ENCODE assay signal across 1 cellular context in the genomic region with DNA sequence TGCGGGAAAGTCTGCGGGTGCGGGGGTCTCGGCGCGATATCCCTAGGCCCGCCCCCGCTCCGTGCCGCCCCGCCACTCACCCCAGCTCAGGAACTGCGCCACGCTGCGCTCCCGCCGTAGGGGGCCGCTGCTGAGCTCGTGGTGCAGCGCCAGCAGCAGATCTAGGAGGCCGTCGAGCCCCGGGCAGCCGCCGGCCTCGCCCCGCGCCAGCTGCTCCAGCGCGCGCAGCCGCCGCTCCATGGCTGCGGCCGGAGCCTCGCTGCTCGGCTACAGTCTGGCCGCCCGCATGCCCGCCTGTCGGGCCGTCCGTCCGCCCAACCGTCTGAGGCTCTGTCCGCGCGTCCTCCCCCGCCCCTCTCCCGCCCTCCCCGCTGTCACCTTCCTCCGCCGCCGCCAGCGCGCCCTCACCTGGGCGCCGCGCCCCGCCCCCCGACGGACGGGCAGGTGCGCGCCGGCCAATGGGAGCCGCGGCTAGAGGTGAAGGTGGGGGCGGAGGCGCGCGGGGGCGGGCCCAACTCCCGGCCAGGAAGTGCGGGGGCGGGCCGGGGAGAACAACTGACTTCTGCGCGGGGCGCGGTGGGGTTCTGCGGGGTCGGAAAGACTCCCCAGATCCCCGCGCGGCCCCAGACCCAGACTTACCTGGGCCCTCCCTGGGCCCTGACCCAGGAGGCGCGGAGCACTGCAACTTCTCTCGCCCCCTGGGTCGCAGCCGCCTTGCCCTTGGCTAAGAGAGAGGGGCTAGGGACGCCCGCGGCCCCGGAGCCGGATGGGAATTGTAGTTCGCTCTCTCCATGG.
TF ChIP-seq lines count a peak whose summit lies in the region.

A gene with protein sequence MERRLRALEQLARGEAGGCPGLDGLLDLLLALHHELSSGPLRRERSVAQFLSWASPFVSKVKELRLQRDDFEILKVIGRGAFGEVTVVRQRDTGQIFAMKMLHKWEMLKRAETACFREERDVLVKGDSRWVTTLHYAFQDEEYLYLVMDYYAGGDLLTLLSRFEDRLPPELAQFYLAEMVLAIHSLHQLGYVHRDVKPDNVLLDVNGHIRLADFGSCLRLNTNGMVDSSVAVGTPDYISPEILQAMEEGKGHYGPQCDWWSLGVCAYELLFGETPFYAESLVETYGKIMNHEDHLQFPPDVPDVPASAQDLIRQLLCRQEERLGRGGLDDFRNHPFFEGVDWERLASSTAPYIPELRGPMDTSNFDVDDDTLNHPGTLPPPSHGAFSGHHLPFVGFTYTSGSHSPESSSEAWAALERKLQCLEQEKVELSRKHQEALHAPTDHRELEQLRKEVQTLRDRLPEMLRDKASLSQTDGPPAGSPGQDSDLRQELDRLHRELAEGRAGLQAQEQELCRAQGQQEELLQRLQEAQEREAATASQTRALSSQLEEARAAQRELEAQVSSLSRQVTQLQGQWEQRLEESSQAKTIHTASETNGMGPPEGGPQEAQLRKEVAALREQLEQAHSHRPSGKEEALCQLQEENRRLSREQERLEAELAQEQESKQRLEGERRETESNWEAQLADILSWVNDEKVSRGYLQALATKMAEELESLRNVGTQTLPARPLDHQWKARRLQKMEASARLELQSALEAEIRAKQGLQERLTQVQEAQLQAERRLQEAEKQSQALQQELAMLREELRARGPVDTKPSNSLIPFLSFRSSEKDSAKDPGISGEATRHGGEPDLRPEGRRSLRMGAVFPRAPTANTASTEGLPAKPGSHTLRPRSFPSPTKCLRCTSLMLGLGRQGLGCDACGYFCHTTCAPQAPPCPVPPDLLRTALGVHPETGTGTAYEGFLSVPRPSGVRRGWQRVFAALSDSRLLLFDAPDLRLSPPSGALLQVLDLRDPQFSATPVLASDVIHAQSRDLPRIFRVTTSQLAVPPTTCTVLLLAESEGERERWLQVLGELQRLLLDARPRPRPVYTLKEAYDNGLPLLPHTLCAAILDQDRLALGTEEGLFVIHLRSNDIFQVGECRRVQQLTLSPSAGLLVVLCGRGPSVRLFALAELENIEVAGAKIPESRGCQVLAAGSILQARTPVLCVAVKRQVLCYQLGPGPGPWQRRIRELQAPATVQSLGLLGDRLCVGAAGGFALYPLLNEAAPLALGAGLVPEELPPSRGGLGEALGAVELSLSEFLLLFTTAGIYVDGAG (N-terminal part only) (minus strand): TSS at position 324 of the 795 bp plus-strand sequence. CDS start 84 bp downstream, at position 240.

TF ChIP-seq in K562, 482 proteins besides CTCF, POLR2A, EP300 and RAD21 (continued from another document and continues in another):
- no peak for TF ChIP-seq TAF9B (IDR thresholded peaks at IDR 0.05; ENCODE audit: partially characterized antibody)
- TF ChIP-seq, protein P1, sequence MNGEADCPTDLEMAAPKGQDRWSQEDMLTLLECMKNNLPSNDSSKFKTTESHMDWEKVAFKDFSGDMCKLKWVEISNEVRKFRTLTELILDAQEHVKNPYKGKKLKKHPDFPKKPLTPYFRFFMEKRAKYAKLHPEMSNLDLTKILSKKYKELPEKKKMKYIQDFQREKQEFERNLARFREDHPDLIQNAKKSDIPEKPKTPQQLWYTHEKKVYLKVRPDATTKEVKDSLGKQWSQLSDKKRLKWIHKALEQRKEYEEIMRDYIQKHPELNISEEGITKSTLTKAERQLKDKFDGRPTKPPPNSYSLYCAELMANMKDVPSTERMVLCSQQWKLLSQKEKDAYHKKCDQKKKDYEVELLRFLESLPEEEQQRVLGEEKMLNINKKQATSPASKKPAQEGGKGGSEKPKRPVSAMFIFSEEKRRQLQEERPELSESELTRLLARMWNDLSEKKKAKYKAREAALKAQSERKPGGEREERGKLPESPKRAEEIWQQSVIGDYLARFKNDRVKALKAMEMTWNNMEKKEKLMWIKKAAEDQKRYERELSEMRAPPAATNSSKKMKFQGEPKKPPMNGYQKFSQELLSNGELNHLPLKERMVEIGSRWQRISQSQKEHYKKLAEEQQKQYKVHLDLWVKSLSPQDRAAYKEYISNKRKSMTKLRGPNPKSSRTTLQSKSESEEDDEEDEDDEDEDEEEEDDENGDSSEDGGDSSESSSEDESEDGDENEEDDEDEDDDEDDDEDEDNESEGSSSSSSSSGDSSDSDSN (IDR thresholded peaks at IDR 0.05; ENCODE audit: borderline replicate concordance in 1 of 2, low read depth in 2 of 2, low read length in 2 of 2), result peak; percentile 92 to 93
- no peak for TF ChIP-seq MECOM (CRISPR knock-in tag; IDR thresholded peaks at IDR 0.05)
- TF ChIP-seq RBFOX2 (IDR thresholded peaks at IDR 0.05; ENCODE audit: low read depth, low read length), result peak; percentile 81
- TF ChIP-seq POLR3G (IDR thresholded peaks at IDR 0.05; ENCODE audit: extremely low read depth, insufficient read length, insufficient replicate concordance), result no peak
- TF ChIP-seq SRSF1 (IDR thresholded peaks at IDR 0.05; ENCODE audit: low read depth, low read length), result no peak
- no peak for TF ChIP-seq ZNF134 (CRISPR knock-in tag; conservative IDR thresholded peaks at IDR 0.05)
- no peak for TF ChIP-seq MTF1 (CRISPR knock-in tag; IDR thresholded peaks at IDR 0.05; ENCODE audit: borderline replicate concordance)
- TF ChIP-seq SAFB2 (IDR thresholded peaks at IDR 0.05; ENCODE audit: borderline replicate concordance, low read depth, low read length, severe bottlenecking), result no peak
- no peak for TF ChIP-seq BRF1 (IDR thresholded peaks at IDR 0.05; ENCODE audit: borderline replicate concordance, extremely low read depth, insufficient read length)
- no peak for TF ChIP-seq ZNF311 (CRISPR knock-in tag; IDR thresholded peaks at IDR 0.05)
- TF ChIP-seq, protein P2, sequence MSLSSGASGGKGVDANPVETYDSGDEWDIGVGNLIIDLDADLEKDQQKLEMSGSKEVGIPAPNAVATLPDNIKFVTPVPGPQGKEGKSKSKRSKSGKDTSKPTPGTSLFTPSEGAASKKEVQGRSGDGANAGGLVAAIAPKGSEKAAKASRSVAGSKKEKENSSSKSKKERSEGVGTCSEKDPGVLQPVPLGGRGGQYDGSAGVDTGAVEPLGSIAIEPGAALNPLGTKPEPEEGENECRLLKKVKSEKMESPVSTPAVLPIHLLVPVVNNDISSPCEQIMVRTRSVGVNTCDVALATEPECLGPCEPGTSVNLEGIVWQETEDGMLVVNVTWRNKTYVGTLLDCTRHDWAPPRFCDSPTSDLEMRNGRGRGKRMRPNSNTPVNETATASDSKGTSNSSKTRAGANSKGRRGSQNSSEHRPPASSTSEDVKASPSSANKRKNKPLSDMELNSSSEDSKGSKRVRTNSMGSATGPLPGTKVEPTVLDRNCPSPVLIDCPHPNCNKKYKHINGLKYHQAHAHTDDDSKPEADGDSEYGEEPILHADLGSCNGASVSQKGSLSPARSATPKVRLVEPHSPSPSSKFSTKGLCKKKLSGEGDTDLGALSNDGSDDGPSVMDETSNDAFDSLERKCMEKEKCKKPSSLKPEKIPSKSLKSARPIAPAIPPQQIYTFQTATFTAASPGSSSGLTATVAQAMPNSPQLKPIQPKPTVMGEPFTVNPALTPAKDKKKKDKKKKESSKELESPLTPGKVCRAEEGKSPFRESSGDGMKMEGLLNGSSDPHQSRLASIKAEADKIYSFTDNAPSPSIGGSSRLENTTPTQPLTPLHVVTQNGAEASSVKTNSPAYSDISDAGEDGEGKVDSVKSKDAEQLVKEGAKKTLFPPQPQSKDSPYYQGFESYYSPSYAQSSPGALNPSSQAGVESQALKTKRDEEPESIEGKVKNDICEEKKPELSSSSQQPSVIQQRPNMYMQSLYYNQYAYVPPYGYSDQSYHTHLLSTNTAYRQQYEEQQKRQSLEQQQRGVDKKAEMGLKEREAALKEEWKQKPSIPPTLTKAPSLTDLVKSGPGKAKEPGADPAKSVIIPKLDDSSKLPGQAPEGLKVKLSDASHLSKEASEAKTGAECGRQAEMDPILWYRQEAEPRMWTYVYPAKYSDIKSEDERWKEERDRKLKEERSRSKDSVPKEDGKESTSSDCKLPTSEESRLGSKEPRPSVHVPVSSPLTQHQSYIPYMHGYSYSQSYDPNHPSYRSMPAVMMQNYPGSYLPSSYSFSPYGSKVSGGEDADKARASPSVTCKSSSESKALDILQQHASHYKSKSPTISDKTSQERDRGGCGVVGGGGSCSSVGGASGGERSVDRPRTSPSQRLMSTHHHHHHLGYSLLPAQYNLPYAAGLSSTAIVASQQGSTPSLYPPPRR (CRISPR knock-in tag; IDR thresholded peaks at IDR 0.05; ENCODE audit: borderline replicate concordance), result no peak
- no peak for TF ChIP-seq FOS (IDR thresholded peaks at IDR 0.05; ENCODE audit: extremely low read depth, insufficient read length)
- no peak for TF ChIP-seq ZNF778 (CRISPR knock-in tag; IDR thresholded peaks at IDR 0.05)
- TF ChIP-seq SIN3B (IDR thresholded peaks at IDR 0.05; ENCODE audit: low read depth), result peak; percentile 39; the same call in 1 of the 2 replicates
- TF ChIP-seq SMARCC2 (IDR thresholded peaks at IDR 0.05; ENCODE audit: low read depth), result no peak
- peak; percentile 51; the same call in 1 of the 2 replicates for TF ChIP-seq PHF8 (IDR thresholded peaks at IDR 0.05; ENCODE audit: borderline replicate concordance, low read length)
- no peak for TF ChIP-seq ZNF551 (CRISPR knock-in tag; IDR thresholded peaks at IDR 0.05)
- no peak for TF ChIP-seq NCOA1 (IDR thresholded peaks at IDR 0.05; ENCODE audit: low read depth)
- TF ChIP-seq, protein P3, sequence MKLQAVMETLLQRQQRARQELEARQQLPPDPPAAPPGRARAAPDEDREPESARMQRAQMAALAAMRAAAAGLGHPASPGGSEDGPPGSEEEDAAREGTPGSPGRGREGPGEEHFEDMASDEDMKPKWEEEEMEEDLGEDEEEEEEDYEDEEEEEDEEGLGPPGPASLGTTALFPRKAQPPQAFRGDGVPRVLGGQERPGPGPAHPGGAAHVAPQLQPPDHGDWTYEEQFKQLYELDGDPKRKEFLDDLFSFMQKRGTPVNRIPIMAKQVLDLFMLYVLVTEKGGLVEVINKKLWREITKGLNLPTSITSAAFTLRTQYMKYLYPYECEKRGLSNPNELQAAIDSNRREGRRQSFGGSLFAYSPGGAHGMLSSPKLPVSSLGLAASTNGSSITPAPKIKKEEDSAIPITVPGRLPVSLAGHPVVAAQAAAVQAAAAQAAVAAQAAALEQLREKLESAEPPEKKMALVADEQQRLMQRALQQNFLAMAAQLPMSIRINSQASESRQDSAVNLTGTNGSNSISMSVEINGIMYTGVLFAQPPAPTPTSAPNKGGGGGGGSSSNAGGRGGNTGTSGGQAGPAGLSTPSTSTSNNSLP (IDR thresholded peaks at IDR 0.05; ENCODE audit: borderline replicate concordance, low read depth, low read length), result no peak
- TF ChIP-seq, protein P4, sequence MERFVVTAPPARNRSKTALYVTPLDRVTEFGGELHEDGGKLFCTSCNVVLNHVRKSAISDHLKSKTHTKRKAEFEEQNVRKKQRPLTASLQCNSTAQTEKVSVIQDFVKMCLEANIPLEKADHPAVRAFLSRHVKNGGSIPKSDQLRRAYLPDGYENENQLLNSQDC (CRISPR knock-in tag; IDR thresholded peaks at IDR 0.05), result no peak
- 0 out of 2 replicates have a peak, but pooled peaks have one; percentile 1 for TF ChIP-seq ZBTB17 (CRISPR knock-in tag; IDR thresholded peaks at IDR 0.05)
- peak; percentile 49 for TF ChIP-seq RBM25 (IDR thresholded peaks at IDR 0.05; ENCODE audit: low read depth, low read length, severe bottlenecking)
- TF ChIP-seq ZNF239 (CRISPR knock-in tag; IDR thresholded peaks at IDR 0.05), result no peak
- no peak for TF ChIP-seq ZNF146 (CRISPR knock-in tag; IDR thresholded peaks at IDR 0.05; ENCODE audit: unreplicated experiment)
- TF ChIP-seq KDM2B (CRISPR knock-in tag; IDR thresholded peaks at IDR 0.05), result no peak
- TF ChIP-seq ETS2 (tag; IDR thresholded peaks at IDR 0.05; ENCODE audit: borderline replicate concordance, poor library complexity, severe bottlenecking), result no peak
- no peak for TF ChIP-seq ZNF184 (CRISPR knock-in tag; IDR thresholded peaks at IDR 0.05)
- TF ChIP-seq PRMT5 (CRISPR knock-in tag; IDR thresholded peaks at IDR 0.05), result no peak
- TF ChIP-seq, protein P5, sequence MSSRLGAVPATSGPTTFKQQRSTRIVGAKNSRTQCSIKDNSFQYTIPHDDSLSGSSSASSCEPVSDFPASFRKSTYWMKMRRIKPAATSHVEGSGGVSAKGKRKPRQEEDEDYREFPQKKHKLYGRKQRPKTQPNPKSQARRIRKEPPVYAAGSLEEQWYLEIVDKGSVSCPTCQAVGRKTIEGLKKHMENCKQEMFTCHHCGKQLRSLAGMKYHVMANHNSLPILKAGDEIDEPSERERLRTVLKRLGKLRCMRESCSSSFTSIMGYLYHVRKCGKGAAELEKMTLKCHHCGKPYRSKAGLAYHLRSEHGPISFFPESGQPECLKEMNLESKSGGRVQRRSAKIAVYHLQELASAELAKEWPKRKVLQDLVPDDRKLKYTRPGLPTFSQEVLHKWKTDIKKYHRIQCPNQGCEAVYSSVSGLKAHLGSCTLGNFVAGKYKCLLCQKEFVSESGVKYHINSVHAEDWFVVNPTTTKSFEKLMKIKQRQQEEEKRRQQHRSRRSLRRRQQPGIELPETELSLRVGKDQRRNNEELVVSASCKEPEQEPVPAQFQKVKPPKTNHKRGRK (tag; IDR thresholded peaks at IDR 0.05), result no peak
- peak; percentile 98 for TF ChIP-seq EGR1 (conservative IDR thresholded peaks at IDR 0.05)
- TF ChIP-seq HEY1 (CRISPR knock-in tag; IDR thresholded peaks at IDR 0.05; ENCODE audit: borderline replicate concordance), result no peak
- TF ChIP-seq RBM17 (IDR thresholded peaks at IDR 0.05; ENCODE audit: borderline replicate concordance, low read depth, low read length), result no peak
- TF ChIP-seq SNIP1 (IDR thresholded peaks at IDR 0.05; ENCODE audit: low read depth), result no peak
- TF ChIP-seq KHSRP (IDR thresholded peaks at IDR 0.05), result no peak
- TF ChIP-seq, protein P6, sequence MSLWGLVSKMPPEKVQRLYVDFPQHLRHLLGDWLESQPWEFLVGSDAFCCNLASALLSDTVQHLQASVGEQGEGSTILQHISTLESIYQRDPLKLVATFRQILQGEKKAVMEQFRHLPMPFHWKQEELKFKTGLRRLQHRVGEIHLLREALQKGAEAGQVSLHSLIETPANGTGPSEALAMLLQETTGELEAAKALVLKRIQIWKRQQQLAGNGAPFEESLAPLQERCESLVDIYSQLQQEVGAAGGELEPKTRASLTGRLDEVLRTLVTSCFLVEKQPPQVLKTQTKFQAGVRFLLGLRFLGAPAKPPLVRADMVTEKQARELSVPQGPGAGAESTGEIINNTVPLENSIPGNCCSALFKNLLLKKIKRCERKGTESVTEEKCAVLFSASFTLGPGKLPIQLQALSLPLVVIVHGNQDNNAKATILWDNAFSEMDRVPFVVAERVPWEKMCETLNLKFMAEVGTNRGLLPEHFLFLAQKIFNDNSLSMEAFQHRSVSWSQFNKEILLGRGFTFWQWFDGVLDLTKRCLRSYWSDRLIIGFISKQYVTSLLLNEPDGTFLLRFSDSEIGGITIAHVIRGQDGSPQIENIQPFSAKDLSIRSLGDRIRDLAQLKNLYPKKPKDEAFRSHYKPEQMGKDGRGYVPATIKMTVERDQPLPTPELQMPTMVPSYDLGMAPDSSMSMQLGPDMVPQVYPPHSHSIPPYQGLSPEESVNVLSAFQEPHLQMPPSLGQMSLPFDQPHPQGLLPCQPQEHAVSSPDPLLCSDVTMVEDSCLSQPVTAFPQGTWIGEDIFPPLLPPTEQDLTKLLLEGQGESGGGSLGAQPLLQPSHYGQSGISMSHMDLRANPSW (CRISPR knock-in tag; IDR thresholded peaks at IDR 0.05), result no peak
- no peak for TF ChIP-seq GABPB2 (CRISPR knock-in tag; conservative IDR thresholded peaks at IDR 0.05)
- TF ChIP-seq NFIC (IDR thresholded peaks at IDR 0.05), result peak; percentile 47; the same call in 1 of the 2 replicates
- no peak for TF ChIP-seq NR2C1 (IDR thresholded peaks at IDR 0.05)
- TF ChIP-seq NR2C1 (tag; IDR thresholded peaks at IDR 0.05), result peak; percentile 57; the same call in 1 of the 2 replicates
